Comparison of ENCODE assay signal across 8 cellular contexts in the genomic region with DNA sequence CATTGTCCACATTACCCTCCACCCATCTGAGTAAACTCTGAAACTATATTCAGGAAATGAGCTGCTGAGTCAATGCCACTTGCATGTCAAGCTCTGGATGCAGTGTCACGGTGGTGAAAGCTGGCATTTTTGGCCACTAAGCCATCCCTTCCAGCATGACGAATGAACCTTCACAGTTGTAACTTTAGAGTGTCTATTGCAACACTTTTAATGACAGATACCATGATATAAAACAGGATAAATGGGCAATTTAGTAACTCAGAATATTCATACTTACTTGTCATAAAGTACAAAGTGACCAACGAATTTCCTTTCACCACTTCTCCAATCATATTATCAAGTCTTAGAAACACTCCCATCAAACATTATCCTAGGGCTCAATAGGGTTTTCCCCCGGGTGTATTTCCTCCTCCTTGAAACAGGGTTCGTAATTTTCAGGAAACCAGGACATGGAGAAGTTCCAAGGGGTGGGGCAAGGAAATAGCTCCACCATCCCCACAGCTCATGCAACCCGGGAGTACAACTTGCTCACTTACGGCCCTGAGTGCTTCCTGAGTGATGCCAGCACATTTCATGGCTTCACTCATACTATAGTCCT.
A peak's percentile ranks its signal among the peaks of the same experiment; 100 is the strongest.
DNase-seq lines count a peak whose midpoint lies in the region; ATAC-seq and TF ChIP-seq lines count a peak whose summit lies in the region.

No MANE protein-coding gene starts in this region.

- no peaks in the 10 kb centered on the region for H3K9me2 ChIP-seq in HCT116 (ENCODE audit: insufficient read depth)

- DNase-seq in CD1c-positive myeloid dendritic cell (ENCODE audit: extremely low spot score) (peak; percentile 83), HCT116 (ENCODE audit: low read depth, low spot score) (no peak), RWPE1 (ENCODE audit: low spot score) (peak; percentile 57), left cardiac atrium (peak; percentile 45), NCI-H2029 (lab: John Stamatoyannopoulos, UW) (no peak)

- H3K27ac ChIP-seq in HCT116 (ENCODE audit: low read depth, low read length) (no peak overlapping the region), RWPE1 (peak overlapping the region; percentile 72; the same call in 1 of the 2 replicates)

- ATAC-seq in HCT116 = peak; percentile 71
- peak; percentile 19 to 83 for ATAC-seq in left cardiac atrium
- ATAC-seq in GM21515 (IDR thresholded peaks at IDR 0.05; ENCODE audit: unreplicated experiment) = no peak
- ATAC-seq in HG02588 (IDR thresholded peaks at IDR 0.05; ENCODE audit: unreplicated experiment) = no peak
- no peak for ATAC-seq in GM18861 (IDR thresholded peaks at IDR 0.05; ENCODE audit: unreplicated experiment)

- no peak overlapping the region for H2AFZ ChIP-seq in HCT116 (ENCODE audit: low read depth, low read length, poor library complexity, severe bottlenecking)

- CTCF ChIA-PET in HCT116 (lab: Charles Lee) (interaction anchor here (0.7 to 5.6 kb wide), 5 partner anchors 11 to 81 kb away, joined by 3 to 85 read pairs (median 17); a partner anchor contains a TSS), RWPE1 (lab: Yijun Ruan, JAX) (interaction anchor here (0.6 kb wide), 1 partner anchor 46 kb away, joined by 3 read pairs; no protein-coding TSS in a partner anchor)

- no peaks in the 10 kb centered on the region for H4K20me1 ChIP-seq in HCT116 (ENCODE audit: insufficient read depth)

- no peaks in the 10 kb centered on the region for H3K79me2 ChIP-seq in HCT116 (ENCODE audit: insufficient read depth, low read length)

- intact Hi-C loops in HCT116 (cut with micrococcal nuclease) = loop anchor here (5.0 kb wide), 1 partner anchor 36 kb away; no protein-coding TSS in a partner anchor
- intact Hi-C loops in left cardiac atrium (cut with DNase I) = no loop called here

- RAD21 ChIA-PET in HCT116 (lab: Charles Lee; ENCODE audit: low non-redundant PET in 1 of 2, low total read pairs in 2 of 2, uncharacterized antibody in 2 of 2, unreplicated experiment in 2 of 2) = no interaction called here

- H3K4me3 ChIP-seq in HCT116 (replicated peaks in 1 of 2; ENCODE audit: low read depth in 1 of 2, low read length in 2 of 2) = peak overlapping the region in 1 of 2 experiments; percentile 14; a peak in 1 of 4 replicates

- H3K27me3 ChIP-seq in HCT116 (ENCODE audit: insufficient read depth, low read length) = no peaks in the 10 kb centered on the region

- H3K9ac ChIP-seq in HCT116 (ENCODE audit: low read length) = peak overlapping the region; percentile 35

- TF ChIP-seq CTCF in HCT116 (IDR thresholded peaks at IDR 0.05 in 2 of 3, conservative IDR thresholded peaks at IDR 0.05 in 1 of 3; ENCODE audit: borderline replicate concordance in 1 of 3, insufficient read depth in 1 of 3, low read depth in 2 of 3, low read length in 2 of 3) (no peak), RWPE1 (conservative IDR thresholded peaks at IDR 0.05; ENCODE audit: low read depth) (no peak)

- H3K4me2 ChIP-seq in HCT116 (ENCODE audit: low read length) = peak overlapping the region; percentile 64

- no peak for TF ChIP-seq POLR2A in HCT116 (IDR thresholded peaks at IDR 0.05; ENCODE audit: borderline replicate concordance, extremely low read depth, insufficient read depth, insufficient read length)

- H3K9me3 ChIP-seq in HCT116 (ENCODE audit: control insufficient read depth in 1 of 2, insufficient read depth in 1 of 2, low read depth in 1 of 2, low read length in 2 of 2) = no peaks in the 10 kb centered on the region

- no peaks in the 10 kb centered on the region; a peak in 1 of 4 replicates for H3K36me3 ChIP-seq in HCT116 (ENCODE audit: control insufficient read depth in 1 of 2, insufficient read depth in 2 of 2, low read length in 2 of 2)

- POLR2A ChIA-PET in HCT116 (lab: Charles Lee) = interaction anchor here (1.3 kb wide), 1 partner anchor 76 kb away, joined by 3 read pairs; no protein-coding TSS in a partner anchor
- POLR2A ChIA-PET in RWPE1 (lab: Yijun Ruan, JAX; ENCODE audit: low non-redundant PET) = no interaction called here

- no TSS peak for BruUV-seq in HCT116 (replicated peaks; lab: Mats Ljungman, UMichigan)

- 0 out of 2 replicates have a peak, but pooled peaks have one; percentile 7 for TF ChIP-seq RAD21 in HCT116 (IDR thresholded peaks at IDR 0.05; ENCODE audit: low read depth)

- peaks cover 3 to 33% of the 10 kb centered on the region in 2 experiments for H3K4me1 ChIP-seq in HCT116 (ENCODE audit: control insufficient read depth in 1 of 2, insufficient read depth in 2 of 2, low read length in 2 of 2)

TF ChIP-seq in HCT116, 20 proteins besides CTCF, POLR2A, EP300 and RAD21:
- TF ChIP-seq FOSL1 (IDR thresholded peaks at IDR 0.05; ENCODE audit: low read depth) (peak; percentile 59), SP1 (IDR thresholded peaks at IDR 0.05; ENCODE audit: low read depth) (peak; percentile 60), CBX3 (IDR thresholded peaks at IDR 0.05; ENCODE audit: low read depth) (peak; percentile 68), YY1 (IDR thresholded peaks at IDR 0.05; ENCODE audit: extremely low read depth, insufficient replicate concordance, low read depth, low read length) (peak; percentile 16), POLR2AphosphoS5 (IDR thresholded peaks at IDR 0.05; ENCODE audit: low read depth, low read length) (peak; percentile 52), CEBPB (IDR thresholded peaks at IDR 0.05; ENCODE audit: low read depth) (peak; percentile 91), JUND (IDR thresholded peaks at IDR 0.05) (peak; percentile 49), SIN3A (IDR thresholded peaks at IDR 0.05; ENCODE audit: low read depth) (no peak; the same call in 1 of the 2 replicates), ELF1 (IDR thresholded peaks at IDR 0.05; ENCODE audit: borderline replicate concordance, low read depth) (no peak; the same call in 1 of the 2 replicates)
- TF ChIP-seq, protein P1, sequence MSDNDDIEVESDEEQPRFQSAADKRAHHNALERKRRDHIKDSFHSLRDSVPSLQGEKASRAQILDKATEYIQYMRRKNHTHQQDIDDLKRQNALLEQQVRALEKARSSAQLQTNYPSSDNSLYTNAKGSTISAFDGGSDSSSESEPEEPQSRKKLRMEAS (IDR thresholded peaks at IDR 0.05) = peak; percentile 60; the same call in 1 of the 2 replicates
- TF ChIP-seq, protein P2, sequence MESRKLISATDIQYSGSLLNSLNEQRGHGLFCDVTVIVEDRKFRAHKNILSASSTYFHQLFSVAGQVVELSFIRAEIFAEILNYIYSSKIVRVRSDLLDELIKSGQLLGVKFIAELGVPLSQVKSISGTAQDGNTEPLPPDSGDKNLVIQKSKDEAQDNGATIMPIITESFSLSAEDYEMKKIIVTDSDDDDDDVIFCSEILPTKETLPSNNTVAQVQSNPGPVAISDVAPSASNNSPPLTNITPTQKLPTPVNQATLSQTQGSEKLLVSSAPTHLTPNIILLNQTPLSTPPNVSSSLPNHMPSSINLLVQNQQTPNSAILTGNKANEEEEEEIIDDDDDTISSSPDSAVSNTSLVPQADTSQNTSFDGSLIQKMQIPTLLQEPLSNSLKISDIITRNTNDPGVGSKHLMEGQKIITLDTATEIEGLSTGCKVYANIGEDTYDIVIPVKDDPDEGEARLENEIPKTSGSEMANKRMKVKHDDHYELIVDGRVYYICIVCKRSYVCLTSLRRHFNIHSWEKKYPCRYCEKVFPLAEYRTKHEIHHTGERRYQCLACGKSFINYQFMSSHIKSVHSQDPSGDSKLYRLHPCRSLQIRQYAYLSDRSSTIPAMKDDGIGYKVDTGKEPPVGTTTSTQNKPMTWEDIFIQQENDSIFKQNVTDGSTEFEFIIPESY (IDR thresholded peaks at IDR 0.05; ENCODE audit: extremely low read depth, insufficient replicate concordance, low read length) = no peak

Comparison
In these comparisons a context has a peak if more than half of its experiments do, and no peak if none do; other contexts are left out.
1. DNase-seq: peak in CD1c-positive myeloid dendritic cell (single experiment), RWPE1 (single experiment) and left cardiac atrium (single experiment); none in HCT116 (single experiment) and NCI-H2029 (single experiment).
2. ATAC-seq: peak in HCT116 (single experiment) and left cardiac atrium (2 of 2); none in GM21515 (single experiment), HG02588 (single experiment) and GM18861 (single experiment).